Comparison of ENCODE assay signal across 8 cellular contexts in the genomic region with DNA sequence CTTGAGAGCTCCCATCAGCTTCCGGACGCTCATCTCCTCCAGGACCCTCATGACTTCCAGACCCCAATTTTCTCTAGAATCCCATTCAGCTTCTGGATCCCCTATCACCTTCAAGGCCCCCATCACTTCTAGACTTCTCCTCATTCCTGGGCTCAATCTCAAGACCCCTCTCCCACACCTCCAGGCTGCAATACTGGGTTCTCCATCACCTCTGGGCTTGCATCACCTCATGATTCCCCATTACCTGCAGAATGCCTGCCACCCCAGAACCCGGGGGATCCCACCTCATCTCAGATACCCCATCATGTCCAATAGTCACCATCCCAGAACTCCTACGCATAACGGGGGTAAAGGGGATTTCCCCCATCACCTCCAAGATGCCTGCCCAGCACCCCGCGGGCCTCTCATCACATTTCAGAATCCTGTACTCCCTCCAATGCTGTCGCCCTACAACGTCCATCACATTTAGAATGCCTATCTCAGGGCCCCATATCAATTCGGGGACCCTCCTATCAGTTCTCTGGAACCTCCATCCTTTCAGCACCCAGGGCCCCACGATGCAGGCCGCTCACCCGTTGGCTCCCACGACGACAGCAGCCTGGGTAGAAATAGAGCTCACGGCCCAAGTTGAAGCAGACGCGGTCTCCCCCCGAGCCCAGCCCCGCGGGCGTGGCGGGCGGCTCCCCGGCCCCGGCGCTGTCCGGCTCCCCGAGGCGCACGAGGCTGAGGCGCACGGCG. TPM values are rescaled to one million over a fixed set of nuclear protein-coding genes. Genes with fewer than 3 reads are reported as not detected.
A peak's percentile ranks its signal among the peaks of the same experiment; 100 is the strongest.
DNase-seq lines count a peak whose midpoint lies in the region; ATAC-seq and TF ChIP-seq lines count a peak whose summit lies in the region.

No MANE protein-coding gene starts in this region.

- H3K4me1 ChIP-seq in body of pancreas = peaks cover 16% of the 10 kb centered on the region

- TF ChIP-seq CTCF in body of pancreas (IDR thresholded peaks at IDR 0.05) (no peak), mesothelial cell of epicardium (IDR thresholded peaks at IDR 0.05; ENCODE audit: unreplicated experiment) (no peak)

- H3K27me3 Mint-ChIP-seq in mesothelial cell of epicardium (ENCODE audit: low read depth) = no peaks in the 10 kb centered on the region

- peaks cover 21% of the 10 kb centered on the region for H3K4me1 Mint-ChIP-seq in mesothelial cell of epicardium

- no peak for TF ChIP-seq POLR2A in body of pancreas (IDR thresholded peaks at IDR 0.05)

- 7 to 19% methylated on average over 10 to 32 of the region's 34 CpGs for WGBS in body of pancreas, 2 donors

- peak overlapping the region; percentile 25 to 51 for H3K4me3 ChIP-seq in body of pancreas

- no peak for DNase-seq in body of pancreas
- no peak for DNase-seq in mesothelial cell of epicardium (ENCODE audit: low spot score in 2 of 2, unreplicated experiment in 2 of 2)
- DNase-seq in NCI-H446 (lab: John Stamatoyannopoulos, UW) = no peak
- no peak for DNase-seq in head of caudate nucleus
- DNase-seq in middle frontal gyrus (ENCODE audit: extremely low spot score, low spot score) = no peak

- H3K27me3 ChIP-seq in body of pancreas = no peaks in the 10 kb centered on the region

- peak overlapping the region in 3 of 4 donors; percentile 37 to 62 (median 58) for H3K27ac ChIP-seq in body of pancreas

- H3K36me3 Mint-ChIP-seq in mesothelial cell of epicardium = peaks cover 16% of the 10 kb centered on the region

- peaks cover 0 to 7% of the 10 kb centered on the region in 2 donors for H3K36me3 ChIP-seq in body of pancreas (replicated peaks in 1 of 2; ENCODE audit: insufficient read depth in 1 of 2, low read depth in 2 of 2)

- ATAC-seq in GM18873 (IDR thresholded peaks at IDR 0.05; ENCODE audit: low FRiP score, unreplicated experiment) (peak; percentile 1), HG03280 (IDR thresholded peaks at IDR 0.05; ENCODE audit: unreplicated experiment) (peak; percentile 14), body of pancreas (no peak), GM21526 (IDR thresholded peaks at IDR 0.05; ENCODE audit: low FRiP score, unreplicated experiment) (no peak)

- H3K9me3 ChIP-seq in body of pancreas = no peaks in the 10 kb centered on the region

- intact Hi-C loops in body of pancreas (cut with DNase I) (no loop called here), head of caudate nucleus (cut with DNase I) (no loop called here)

- H3K27ac Mint-ChIP-seq in mesothelial cell of epicardium = peak overlapping the region; percentile 85

- H3K4me3 Mint-ChIP-seq in mesothelial cell of epicardium = peak overlapping the region; percentile 91

- no peaks in the 10 kb centered on the region for H3K9me3 Mint-ChIP-seq in mesothelial cell of epicardium

RNA-seq across cellular contexts. Expression of a gene that starts 0.7 kb away (rescaled TPM):
- 10 to 100 TPM; 19.7 to 20.4 TPM for total RNA-seq in body of pancreas
- 109 to 120 TPM (median 116 TPM) in 3 replicates for total RNA-seq in mesothelial cell of epicardium

RNA-seq across cellular contexts. Expression of a gene that starts 9.6 kb away (rescaled TPM):
- total RNA-seq in body of pancreas = 10 to 100 TPM; 57.9 to 81.4 TPM
- total RNA-seq in mesothelial cell of epicardium = 126 to 130 TPM (median 127 TPM) in 3 replicates

RNA-seq across cellular contexts. Expression of a gene that starts 22.9 kb away (rescaled TPM):
- total RNA-seq in body of pancreas (10 to 100 TPM; 21.0 to 60.3 TPM), mesothelial cell of epicardium (44.3 to 50.3 TPM (median 47.3 TPM) in 3 replicates)

RNA-seq across cellular contexts. Expression of a gene that starts 23.2 kb away (rescaled TPM):
- total RNA-seq in body of pancreas (under 1 TPM in 1 of 2 donors, not detected in 1; 0.33 TPM), mesothelial cell of epicardium (0.44 to 0.56 TPM (median 0.50 TPM) in 3 replicates)

RNA-seq across cellular contexts. Expression of a gene that starts 58.7 kb away (rescaled TPM):
- not detected for total RNA-seq in body of pancreas
- total RNA-seq in mesothelial cell of epicardium = not detected in 3 replicates

Comparison
In these comparisons a context has a peak if more than half of its experiments do, and no peak if none do; other contexts are left out.
1. ATAC-seq: peak in GM18873 (single experiment) and HG03280 (single experiment); none in body of pancreas (single experiment) and GM21526 (single experiment).